ENCODE assay signal across 9 cellular contexts in genomic region chr4:183876268-183876934, GRCh38. TPM values are rescaled to one million over a fixed set of nuclear protein-coding genes. Genes with fewer than 3 reads are reported as not detected.
DNase-seq lines count a peak whose midpoint lies in the region; ATAC-seq, FAIRE-seq and TF ChIP-seq lines count a peak whose summit lies in the region.
"Had no signal": no experiment of that assay in that cellular context is flagged by ENCODE, and none has a peak within 500 bp of the region (broad histone marks: within the 10 kb centered on the region; RNA-seq: fewer than 3 reads in every experiment).

No MANE protein-coding gene starts in this region.

- POLR2A ChIA-PET in A549 (lab: Yijun Ruan, JAX) (interaction anchor here (1.0 kb wide), 1 partner anchor 111 kb away, joined by 4 read pairs; no protein-coding TSS in a partner anchor), GM10248 (lab: Yijun Ruan, JAX) (no interaction called here)

- TF ChIP-seq CTCF in A549 (IDR thresholded peaks at IDR 0.05) (no peak), GM10248 (IDR thresholded peaks at IDR 0.05; ENCODE audit: control extremely low read depth, extremely low read depth, low read depth, missing control alignments) (no peak)

- CTCF ChIA-PET in A549 (lab: Yijun Ruan, JAX) (no interaction called here), GM10248 (lab: Yijun Ruan, JAX) (no interaction called here)
- CTCF ChIA-PET in activated CD8-positive, alpha-beta memory T cell treated with anti-CD3 and anti-CD28 coated beads, Interleukin-2, amount 10 ng/mL, durations not matched to agents 7 days and 5 days (lab: Charles Lee): no interaction called here

- no peak for TF ChIP-seq POLR2A in A549 (IDR thresholded peaks at IDR 0.05; ENCODE audit: low read length)

- H3K36me3 Mint-ChIP-seq in activated CD8-positive, alpha-beta memory T cell treated with anti-CD3 and anti-CD28 coated beads, Interleukin-2, amount 10 ng/mL, durations not matched to agents 7 days and 5 days: no peaks in the 10 kb centered on the region

- TF ChIP-seq EP300 in A549 (IDR thresholded peaks at IDR 0.05): 0 out of 5 replicates have a peak, but pooled peaks of 1 of the 2 experiments have one; percentile 46

- H3K4me3 ChIP-seq in A549: peak overlapping the region; percentile 18; the same call in 1 of the 3 replicates
- H3K4me3 ChIP-seq: BLaER1 treated with 17β-estradiol and CSF1 and Interleukin-3, amounts not matched to agents 10 nM and 100 nM had no signal

- H3K9me3 Mint-ChIP-seq in activated CD8-positive, alpha-beta memory T cell treated with anti-CD3 and anti-CD28 coated beads, Interleukin-2, amount 10 ng/mL, durations not matched to agents 7 days and 5 days (ENCODE audit: low read depth): no peaks in the 10 kb centered on the region

- WGBS in A549 (ENCODE audit: missing lambda C conversion rate): 76% methylated on average over 16 of the region's 18 CpGs

- no peaks in the 10 kb centered on the region for H3K9me3 ChIP-seq in A549
- H3K9me3 ChIP-seq: BLaER1 treated with 17β-estradiol and CSF1 and Interleukin-3, amounts not matched to agents 10 nM and 100 nM had no signal

- H3K4me1 ChIP-seq in A549: peaks cover 11% of the 10 kb centered on the region; the same call in 1 of the 3 replicates
- H3K4me1 ChIP-seq: BLaER1 treated with 17β-estradiol and CSF1 and Interleukin-3, amounts not matched to agents 10 nM and 100 nM had no signal

- no peak overlapping the region for H3K4me3 Mint-ChIP-seq in activated CD8-positive, alpha-beta memory T cell treated with anti-CD3 and anti-CD28 coated beads, Interleukin-2, amount 10 ng/mL, durations not matched to agents 7 days and 5 days

- ATAC-seq in A549 (peak; percentile 81 to 86), GM19463 (IDR thresholded peaks at IDR 0.05; ENCODE audit: unreplicated experiment) (no peak)
- no peak for ATAC-seq in activated CD8-positive, alpha-beta memory T cell treated with anti-CD3 and anti-CD28 coated beads, Interleukin-2, amount 10 ng/mL, durations not matched to agents 7 days and 5 days

- peak in 1 of 2 experiments; percentile 62 for DNase-seq in A549 (ENCODE audit: low read depth in 1 of 2, low spot score in 1 of 2)
- DNase-seq in NCI-H2081 treated with DMSO at 0.1 percent for 48 hours (lab: John Stamatoyannopoulos, UW): peak; percentile 36
- DNase-seq in cerebellum (ENCODE audit: low spot score): peak; percentile 20
- DNase-seq in medulla oblongata (ENCODE audit: extremely low spot score): peak; percentile 46
- DNase-seq in GM10248 (ENCODE audit: extremely low spot score): no peak
- DNase-seq in stimulated activated CD4-positive, alpha-beta T cell treated with anti-CD3 and anti-CD28 coated beads, Interleukin-1b, Interleukin-23, amount 100 ng/mL, for 48 hours: no peak
- no peak for DNase-seq in activated CD8-positive, alpha-beta memory T cell treated with anti-CD3 and anti-CD28 coated beads, Interleukin-2, amount 10 ng/mL, durations not matched to agents 7 days and 5 days

- H3K4me1 Mint-ChIP-seq in activated CD8-positive, alpha-beta memory T cell treated with anti-CD3 and anti-CD28 coated beads, Interleukin-2, amount 10 ng/mL, durations not matched to agents 7 days and 5 days: no peaks in the 10 kb centered on the region

- no peak overlapping the region for H3K27ac Mint-ChIP-seq in activated CD8-positive, alpha-beta memory T cell treated with anti-CD3 and anti-CD28 coated beads, Interleukin-2, amount 10 ng/mL, durations not matched to agents 7 days and 5 days

- FAIRE-seq in A549 (lab: Jason Lieb, UNC): no peak

- no peak for TF ChIP-seq RAD21 in A549 (conservative IDR thresholded peaks at IDR 0.05 in 1 of 2, IDR thresholded peaks at IDR 0.05 in 1 of 2)

- H3K27me3 Mint-ChIP-seq in activated CD8-positive, alpha-beta memory T cell treated with anti-CD3 and anti-CD28 coated beads, Interleukin-2, amount 10 ng/mL, durations not matched to agents 7 days and 5 days: peaks cover 5% of the 10 kb centered on the region

- peak overlapping the region; percentile 69 for H3K4me2 ChIP-seq in A549
- H3K4me2 ChIP-seq: BLaER1 treated with 17β-estradiol and CSF1 and Interleukin-3, amounts not matched to agents 10 nM and 100 nM had no signal

- peak overlapping the region; percentile 40 to 71; a peak in 4 of 6 replicates for H3K27ac ChIP-seq in A549
- H3K27ac ChIP-seq: BLaER1 treated with 17β-estradiol and CSF1 and Interleukin-3, amounts not matched to agents 10 nM and 100 nM had no signal

TF ChIP-seq in A549, 52 proteins besides CTCF, POLR2A, EP300 and RAD21:
- TF ChIP-seq RNF2 (IDR thresholded peaks at IDR 0.05; ENCODE audit: borderline replicate concordance, low read depth): no peak

RNA-seq across cellular contexts. Expression of gene STOX2, which starts 28.7 kb away (rescaled TPM):
- 5.2 and 7.0 TPM in 2 replicates for polyA plus RNA-seq in A549 (2011; rRNA removed)
- 2.3 and 2.6 TPM in 2 replicates for polyA plus RNA-seq in A549 (2012; cell fraction: cytosol; rRNA removed)
- polyA plus RNA-seq in A549 (2012; cell fraction: nucleus; rRNA removed): 4.1 and 4.3 TPM in 2 replicates
- polyA plus RNA-seq in A549 (2017; fragmentation: RNase III; extraction: RNeasy Plus Mini Kit Qiagen cat#74134 plus additional on column Dnase treatment): 2.2 to 2.7 TPM (median 2.5 TPM) in 3 replicates
- polyA minus RNA-seq in A549 (2011; rRNA and poly(A)+ RNA removed): 29.8 and 43.3 TPM in 2 replicates
- 44.2 TPM for total RNA-seq in cerebellum
- total RNA-seq in activated CD8-positive, alpha-beta memory T cell treated with anti-CD3 and anti-CD28 coated beads, Interleukin-2, amount 10 ng/mL, durations not matched to agents 7 days and 5 days: not detected

Comparison
In these comparisons a context has a peak if more than half of its experiments do, and no peak if none do; other contexts are left out.
1. ATAC-seq: peak in A549 (2 of 2); none in GM19463 (single experiment) and activated CD8-positive, alpha-beta memory T cell treated with anti-CD3 and anti-CD28 coated beads, Interleukin-2, amount 10 ng/mL, durations not matched to agents 7 days and 5 days (single experiment).
2. DNase-seq: peak in NCI-H2081 treated with DMSO at 0.1 percent for 48 hours (single experiment), cerebellum (single experiment) and medulla oblongata (single experiment); none in GM10248 (single experiment), stimulated activated CD4-positive, alpha-beta T cell treated with anti-CD3 and anti-CD28 coated beads, Interleukin-1b, Interleukin-23, amount 100 ng/mL, for 48 hours (single experiment) and activated CD8-positive, alpha-beta memory T cell treated with anti-CD3 and anti-CD28 coated beads, Interleukin-2, amount 10 ng/mL, durations not matched to agents 7 days and 5 days (single experiment).
3. RNA of gene STOX2, which starts 28.7 kb away (total RNA-seq): 44.2 TPM in cerebellum (single experiment); not detected in activated CD8-positive, alpha-beta memory T cell treated with anti-CD3 and anti-CD28 coated beads, Interleukin-2, amount 10 ng/mL, durations not matched to agents 7 days and 5 days; every median in the first group is over 10 times any median in the second.